30 cellular contexts compared by ENCODE assay signal in the genomic region with DNA sequence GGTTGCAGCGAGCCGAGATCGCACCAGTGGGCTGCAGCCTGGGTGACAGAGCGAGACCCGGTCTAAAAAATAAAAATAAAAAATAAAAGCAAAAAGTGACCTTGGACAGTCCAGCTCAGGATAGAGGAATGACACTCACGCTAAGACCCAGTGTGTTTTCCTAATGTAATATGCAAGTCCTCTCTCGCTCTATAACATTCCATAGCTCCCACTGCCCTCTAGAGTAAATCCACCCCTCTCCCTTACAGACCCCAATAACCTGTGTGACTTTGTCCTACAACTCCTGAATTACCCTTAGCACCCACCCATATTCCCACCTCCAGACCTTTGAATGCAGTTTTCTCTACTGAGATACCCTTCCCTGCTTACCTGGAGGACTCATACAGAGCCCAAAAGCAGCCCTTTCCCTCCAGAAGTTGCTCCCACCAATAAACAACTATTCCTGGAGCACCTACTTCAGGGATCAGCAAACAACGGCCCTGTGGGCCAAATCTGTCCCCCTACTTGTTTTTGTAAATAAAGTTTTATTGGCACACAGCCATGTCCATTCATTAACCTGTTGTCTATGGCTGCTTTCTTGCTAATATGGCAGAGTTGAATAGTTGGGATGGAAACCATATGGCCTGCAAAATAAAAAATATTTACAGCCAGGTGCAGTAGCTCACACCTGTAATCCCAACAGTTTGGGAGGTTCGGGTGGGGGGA. TPM values are rescaled to one million over a fixed set of nuclear protein-coding genes. Genes with fewer than 3 reads are reported as not detected.
"Had no signal": no experiment of that assay in that cellular context is flagged by ENCODE, and none has a peak within 500 bp of the region (broad histone marks: within the 10 kb centered on the region; RNA-seq: fewer than 3 reads in every experiment).

No MANE protein-coding gene starts in this region.

- H3K27ac ChIP-seq: ascending aorta, cardiac muscle cell, VCaP had no signal

- H3K27me3 ChIP-seq: ascending aorta had no signal

- DNase-seq: activated B cell treated with CpG ODN at 0.5 μM for 24 hours; activated CD4-positive, alpha-beta memory T cell treated with anti-CD3 and anti-CD28 coated beads, Interleukin-2, amount 10 ng/mL, durations not matched to agents 7 days and 5 days; activated CD4-positive, alpha-beta T cell treated with anti-CD3 and anti-CD28 coated beads for 1 hour; activated CD4-positive, alpha-beta T cell treated with anti-CD3 and anti-CD28 coated beads for 36 hours; activated CD4-positive, alpha-beta T cell treated with anti-CD3 and anti-CD28 coated beads for 48 hours; activated CD4-positive, alpha-beta T cell treated with anti-CD3 and anti-CD28 coated beads, Interleukin-2, amount 10 ng/mL, durations not matched to agents 7 days and 5 days; activated CD4-positive, alpha-beta T cell treated with anti-CD3 and anti-CD28 coated beads, Interleukin-2, amount 50 U/mL, for 48 hours; activated CD8-positive, alpha-beta memory T cell treated with anti-CD3 and anti-CD28 coated beads for 24 hours; activated CD8-positive, alpha-beta memory T cell treated with anti-CD3 and anti-CD28 coated beads, Interleukin-2, amount 10 ng/mL, durations not matched to agents 7 days and 5 days; activated CD8-positive, alpha-beta memory T cell treated with anti-CD3 and anti-CD28 coated beads, Interleukin-2, amount 50 U/mL, for 48 hours; activated CD8-positive, alpha-beta T cell treated with anti-CD3 and anti-CD28 coated beads, Interleukin-2, amount 10 ng/mL, durations not matched to agents 7 days and 5 days; activated effector memory CD4-positive, alpha-beta T cell treated with Interleukin-2 at 50 U/mL for 16 hours; activated gamma-delta T cell; activated naive CD4-positive, alpha-beta T cell treated with anti-CD3 and anti-CD28 coated beads, Interleukin-2, amount 10 ng/mL, durations not matched to agents 7 days and 5 days; activated naive CD4-positive, alpha-beta T cell treated with Interleukin-2 at 50 U/mL for 16 hours; activated naive CD8-positive, alpha-beta T cell treated with anti-CD3 and anti-CD28 coated beads, Interleukin-2, amount 10 ng/mL, durations not matched to agents 7 days and 5 days; activated naive CD8-positive, alpha-beta T cell treated with anti-CD3 and anti-CD28 coated beads, Interleukin-2, amount 50 U/mL, for 24 hours; activated T-cell treated with anti-CD3 and anti-CD28 coated beads, Interleukin-2, amount 50 U/mL, for 24 hours; activated T-cell treated with anti-CD3 and anti-CD28 coated beads, Interleukin-2, amount 50 U/mL, for 48 hours; amygdala; anterior cingulate cortex; caudate nucleus; cerebellar nuclear complex; T-helper 2 cell; T-helper 9 cell had no signal

- ATAC-seq: activated CD4-positive, alpha-beta T cell treated with anti-CD3 and anti-CD28 coated beads for 36 hours; activated CD8-positive, alpha-beta memory T cell treated with anti-CD3 and anti-CD28 coated beads, Interleukin-2, amount 10 ng/mL, durations not matched to agents 7 days and 5 days; activated CD8-positive, alpha-beta T cell treated with anti-CD3 and anti-CD28 coated beads, Interleukin-2, amount 10 ng/mL, durations not matched to agents 7 days and 5 days; activated naive CD8-positive, alpha-beta T cell treated with anti-CD3 and anti-CD28 coated beads, Interleukin-2, amount 50 U/mL, for 24 hours had no signal

- H3K36me3 ChIP-seq: ascending aorta, cardiac muscle cell had no signal

- H3K4me3 ChIP-seq: ascending aorta, cardiac muscle cell had no signal

- FAIRE-seq: bronchial epithelial cell, TTC549 had no signal

- H3K4me1 ChIP-seq: ascending aorta had no signal

RNA-seq across cellular contexts. Expression of a gene that starts 39.8 kb away (rescaled TPM):
- total RNA-seq: activated CD4-positive, alpha-beta memory T cell treated with anti-CD3 and anti-CD28 coated beads, Interleukin-2, amount 10 ng/mL, durations not matched to agents 7 days and 5 days had no signal
